Comparison of ENCODE assay signal across 17 cellular contexts in genomic region chr6:168190646-168191443, GRCh38.
DNase-seq lines count a peak whose midpoint lies in the region; ATAC-seq, FAIRE-seq and TF ChIP-seq lines count a peak whose summit lies in the region.
"Had no signal": no experiment of that assay in that cellular context is flagged by ENCODE, and none has a peak within 500 bp of the region (broad histone marks: within the 10 kb centered on the region; RNA-seq: fewer than 3 reads in every experiment).

No MANE protein-coding gene starts in this region.

- dilution Hi-C loops in IMR-90 (cut with HindIII; ENCODE audit: low sequenced_read_pairs, unreplicated experiment): no loop called here

- no peaks in the 10 kb centered on the region for H4K20me1 ChIP-seq in BLaER1 treated with 17β-estradiol and CSF1 and Interleukin-3, amounts not matched to agents 10 nM and 100 nM
- no peaks in the 10 kb centered on the region for H4K20me1 ChIP-seq in IMR-90 (ENCODE audit: insufficient read depth, low read length)

- no peak overlapping the region for H3K23ac ChIP-seq in IMR-90 (ENCODE audit: low read depth, low read length)

- BruUV-seq in IMR-90 (replicated peaks; lab: Mats Ljungman, UMichigan): no TSS peak

- ATAC-seq in IMR-90 (ENCODE audit: low read depth) (no peak), GM18498 (IDR thresholded peaks at IDR 0.05; ENCODE audit: unreplicated experiment) (no peak)
- ATAC-seq: PC-3 had no signal

- H3K9me3 ChIP-seq in BLaER1 treated with 17β-estradiol and CSF1 and Interleukin-3, amounts not matched to agents 10 nM and 100 nM (replicated peaks in 1 of 11): peaks cover 11 to 17% (median 13%) of the 10 kb centered on the region in 11 experiments; a peak in 20 of 22 replicates
- H3K9me3 ChIP-seq in IMR-90 (ENCODE audit: control insufficient read depth, insufficient read depth, low read length) (peaks cover 30% of the 10 kb centered on the region), kidney (ENCODE audit: control insufficient read depth in 1 of 2, low read length in 2 of 2) (no peaks in the 10 kb centered on the region), stomach (no peaks in the 10 kb centered on the region), colonic mucosa (no peaks in the 10 kb centered on the region)

- no peak for TF ChIP-seq EP300 in stomach (IDR thresholded peaks at IDR 0.05)

- CTCF ChIA-PET in IMR-90 (lab: Yijun Ruan, JAX): no interaction called here

- H2AK5ac ChIP-seq in IMR-90 (ENCODE audit: low read depth, low read length): no peak overlapping the region

- in situ Hi-C loops in IMR-90 (cut with MboI; ENCODE audit: low sequenced_read_pairs): no loop called here

- H3K4ac ChIP-seq in IMR-90 (ENCODE audit: low read depth, low read length): no peak overlapping the region

- no peak overlapping the region for H3K4me3 ChIP-seq in BLaER1 treated with 17β-estradiol and CSF1 and Interleukin-3, amounts not matched to agents 10 nM and 100 nM
- no peak overlapping the region for H3K4me3 ChIP-seq in IMR-90 (ENCODE audit: insufficient read depth, low read depth, low read length)
- H3K4me3 ChIP-seq in kidney (ENCODE audit: low read length in 2 of 2): no peak overlapping the region
- H3K4me3 ChIP-seq in stomach: no peak overlapping the region
- H3K4me3 ChIP-seq in colonic mucosa: no peak overlapping the region

- no peak overlapping the region for H3K9ac ChIP-seq in BLaER1 treated with 17β-estradiol and CSF1 and Interleukin-3, amounts not matched to agents 10 nM and 100 nM
- H3K9ac ChIP-seq in IMR-90 (ENCODE audit: low read depth, low read length) (no peak overlapping the region), kidney (ENCODE audit: low read length in 2 of 2) (no peak overlapping the region), colonic mucosa (ENCODE audit: low read depth in 2 of 2, low read length in 2 of 2) (no peak overlapping the region)

- H2BK20ac ChIP-seq in IMR-90 (ENCODE audit: low read depth, low read length): no peak overlapping the region

- no peak overlapping the region for H3K14ac ChIP-seq in IMR-90 (replicated peaks; ENCODE audit: low read depth, low read length)

- DNase-seq in IMR-90: no peak
- peak; percentile 64 for DNase-seq in kidney
- DNase-seq in stomach: peak; percentile 19
- DNase-seq in colonic mucosa: no peak
- DNase-seq in putamen (ENCODE audit: low spot score): no peak
- DNase-seq: Calu3; CD4-positive, alpha-beta memory T cell; DMS79; GOT3; HFFc6; NCI-H1092; NCI-H2081 treated with DMSO at 0.1 percent for 48 hours; NCI-H510A; NCI-H774; PC-3 had no signal

- no peak overlapping the region for H4K91ac ChIP-seq in IMR-90 (ENCODE audit: insufficient read depth, low read depth, low read length)

- H2BK120ac ChIP-seq in IMR-90 (ENCODE audit: low read depth, low read length): no peak overlapping the region

- no peak overlapping the region for H2BK15ac ChIP-seq in IMR-90 (ENCODE audit: low read depth, low read length)

- POLR2A ChIA-PET in IMR-90 (lab: Charles Lee; ENCODE audit: unreplicated experiment): no interaction called here

- FAIRE-seq in kidney (lab: Jason Lieb, UNC): no peak

- H3K27ac ChIP-seq in BLaER1 treated with 17β-estradiol and CSF1 and Interleukin-3, amounts not matched to agents 10 nM and 100 nM: no peak overlapping the region
- no peak overlapping the region for H3K27ac ChIP-seq in IMR-90 (ENCODE audit: insufficient read depth, low read length)
- H3K27ac ChIP-seq in kidney (ENCODE audit: low read depth in 2 of 2, low read length in 2 of 2): no peak overlapping the region
- no peak overlapping the region for H3K27ac ChIP-seq in stomach
- no peak overlapping the region for H3K27ac ChIP-seq in colonic mucosa

- H3K4me2 ChIP-seq in BLaER1 treated with 17β-estradiol and CSF1 and Interleukin-3, amounts not matched to agents 10 nM and 100 nM: peak overlapping the region in 8 of 11 experiments; percentile 8 to 55 (median 35); a peak in 11 of 22 replicates
- H3K4me2 ChIP-seq in IMR-90 (ENCODE audit: low read depth, low read length): no peak overlapping the region

- no peak overlapping the region for H2BK5ac ChIP-seq in IMR-90 (ENCODE audit: low read depth, low read length, poor library complexity, severe bottlenecking)

- intact Hi-C loops in IMR-90 (cut with micrococcal nuclease): no loop called here
- intact Hi-C loops in kidney (cut with DNase I): no loop called here
- intact Hi-C loops in stomach (cut with DNase I; ENCODE audit: low total_unique reads): no loop called here
- intact Hi-C loops in colonic mucosa (cut with DNase I): no loop called here

- TF ChIP-seq POLR2A in IMR-90 (IDR thresholded peaks at IDR 0.05; ENCODE audit: low read depth, low read length): no peak
- no peak for TF ChIP-seq POLR2A in stomach (IDR thresholded peaks at IDR 0.05)

- no peak overlapping the region for H3K56ac ChIP-seq in IMR-90 (ENCODE audit: extremely low read depth, insufficient read depth, low read length)

- no peak for TF ChIP-seq CTCF in IMR-90 (conservative IDR thresholded peaks at IDR 0.05; ENCODE audit: low read depth, low read length)
- no peak for TF ChIP-seq CTCF in kidney (IDR thresholded peaks at IDR 0.05; ENCODE audit: borderline replicate concordance, extremely low read depth, insufficient read depth)
- TF ChIP-seq CTCF in stomach (IDR thresholded peaks at IDR 0.05): no peak
- no peak for TF ChIP-seq CTCF in colonic mucosa (IDR thresholded peaks at IDR 0.05)

- no peak overlapping the region for H4K5ac ChIP-seq in IMR-90 (ENCODE audit: low read depth, low read length)

- H2AK9ac ChIP-seq in IMR-90 (replicated peaks; ENCODE audit: low read depth, low read length, poor library complexity): peak overlapping the region; percentile 50

- no peaks in the 10 kb centered on the region for H3K27me3 ChIP-seq in BLaER1 treated with 17β-estradiol and CSF1 and Interleukin-3, amounts not matched to agents 10 nM and 100 nM
- H3K27me3 ChIP-seq in IMR-90 (ENCODE audit: control insufficient read depth, insufficient read depth, low read length): no peaks in the 10 kb centered on the region
- H3K27me3 ChIP-seq in stomach: peaks cover 0 to 32% (median 0%) of the 10 kb centered on the region in 3 donors
- no peaks in the 10 kb centered on the region for H3K27me3 ChIP-seq in colonic mucosa

- no peaks in the 10 kb centered on the region for H3K79me1 ChIP-seq in IMR-90 (ENCODE audit: low read depth in 1 of 2, low read length in 2 of 2)

- no peak overlapping the region for H2AFZ ChIP-seq in IMR-90 (replicated peaks; ENCODE audit: low read length, poor library complexity)

- peaks cover 0 to 53% (median 26%) of the 10 kb centered on the region in 10 experiments; a peak in 14 of 20 replicates for H3K4me1 ChIP-seq in BLaER1 treated with 17β-estradiol and CSF1 and Interleukin-3, amounts not matched to agents 10 nM and 100 nM
- no peaks in the 10 kb centered on the region for H3K4me1 ChIP-seq in IMR-90 (ENCODE audit: control insufficient read depth, insufficient read depth, low read length)
- H3K4me1 ChIP-seq in kidney (ENCODE audit: control insufficient read depth in 1 of 2, insufficient read depth in 1 of 2, low read depth in 1 of 2, low read length in 2 of 2): peaks cover 0 to 6% of the 10 kb centered on the region in 2 donors
- peaks cover 0 to 7% (median 0%) of the 10 kb centered on the region in 4 donors for H3K4me1 ChIP-seq in stomach
- no peaks in the 10 kb centered on the region for H3K4me1 ChIP-seq in colonic mucosa

- H3K36me3 ChIP-seq in BLaER1 treated with 17β-estradiol and CSF1 and Interleukin-3, amounts not matched to agents 10 nM and 100 nM: peaks cover 0 to 21% (median 0%) of the 10 kb centered on the region in 11 experiments; a peak in 2 of 22 replicates
- H3K36me3 ChIP-seq in IMR-90 (ENCODE audit: control insufficient read depth, insufficient read depth, low read length): no peaks in the 10 kb centered on the region
- no peaks in the 10 kb centered on the region for H3K36me3 ChIP-seq in kidney (ENCODE audit: control insufficient read depth in 1 of 2, insufficient read depth in 2 of 2, low read length in 2 of 2)
- H3K36me3 ChIP-seq in stomach: no peaks in the 10 kb centered on the region
- H3K36me3 ChIP-seq in colonic mucosa: no peaks in the 10 kb centered on the region

- no peaks in the 10 kb centered on the region for H3K9me1 ChIP-seq in IMR-90 (ENCODE audit: insufficient read depth, low read length)

- H3K18ac ChIP-seq in IMR-90 (ENCODE audit: low read depth, low read length): no peak overlapping the region

- H4K8ac ChIP-seq in IMR-90 (ENCODE audit: low read depth in 2 of 2, low read length in 2 of 2): no peak overlapping the region

- TF ChIP-seq RAD21 in IMR-90 (IDR thresholded peaks at IDR 0.05; ENCODE audit: low read length): no peak

- 73% methylated on average over 7 of the region's 22 CpGs; no CpG with 5 or more reads in 1 of the 2 experiments for WGBS in IMR-90 (ENCODE audit: extremely low coverage in 2 of 2, insufficient read length in 1 of 2), 2 experiments
- 87 to 93% (median 91%) methylated on average over 22 of the region's 22 CpGs for WGBS in stomach, 5 donors

TF ChIP-seq in IMR-90, 13 proteins besides CTCF, POLR2A, EP300 and RAD21 (continues in another document):
- TF ChIP-seq MXI1 (IDR thresholded peaks at IDR 0.05; ENCODE audit: borderline replicate concordance, low read depth, low read length): no peak
- TF ChIP-seq RCOR1 (IDR thresholded peaks at IDR 0.05; ENCODE audit: insufficient replicate concordance, low read length): no peak
- TF ChIP-seq ELK1 (IDR thresholded peaks at IDR 0.05; ENCODE audit: borderline replicate concordance, low read depth, low read length): no peak
- TF ChIP-seq RFX5 (IDR thresholded peaks at IDR 0.05; ENCODE audit: low read depth, low read length): no peak
- no peak for TF ChIP-seq CEBPB (IDR thresholded peaks at IDR 0.05; ENCODE audit: low read depth, low read length)
- TF ChIP-seq FOS (IDR thresholded peaks at IDR 0.05; ENCODE audit: low read depth, low read length): no peak
- no peak for TF ChIP-seq CHD1 (IDR thresholded peaks at IDR 0.05; ENCODE audit: low read depth, low read length)
- no peak for TF ChIP-seq MAZ (IDR thresholded peaks at IDR 0.05; ENCODE audit: borderline replicate concordance, low read depth, low read length)
- TF ChIP-seq BHLHE40 (IDR thresholded peaks at IDR 0.05; ENCODE audit: low read depth, low read length): no peak
- TF ChIP-seq NFE2L2 (IDR thresholded peaks at IDR 0.05; ENCODE audit: low read depth, low read length): no peak
- TF ChIP-seq MAFK (IDR thresholded peaks at IDR 0.05; ENCODE audit: low read depth, low read length): no peak

Comparison
In these comparisons a context has a peak if more than half of its experiments do, and no peak if none do; other contexts are left out.
1. DNase-seq: peak in kidney (single experiment) and stomach (single experiment); none in IMR-90 (single experiment), colonic mucosa (single experiment) and putamen (single experiment).